ENCODE assay signal across 1 cellular context in genomic region chr3:100486808-100487207, GRCh38.
TF ChIP-seq lines count a peak whose summit lies in the region.

No MANE protein-coding gene starts in this region.

TF ChIP-seq in K562, 482 proteins besides CTCF, POLR2A, EP300 and RAD21 (continued from another document):
- TF ChIP-seq, protein P1, sequence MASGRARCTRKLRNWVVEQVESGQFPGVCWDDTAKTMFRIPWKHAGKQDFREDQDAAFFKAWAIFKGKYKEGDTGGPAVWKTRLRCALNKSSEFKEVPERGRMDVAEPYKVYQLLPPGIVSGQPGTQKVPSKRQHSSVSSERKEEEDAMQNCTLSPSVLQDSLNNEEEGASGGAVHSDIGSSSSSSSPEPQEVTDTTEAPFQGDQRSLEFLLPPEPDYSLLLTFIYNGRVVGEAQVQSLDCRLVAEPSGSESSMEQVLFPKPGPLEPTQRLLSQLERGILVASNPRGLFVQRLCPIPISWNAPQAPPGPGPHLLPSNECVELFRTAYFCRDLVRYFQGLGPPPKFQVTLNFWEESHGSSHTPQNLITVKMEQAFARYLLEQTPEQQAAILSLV (tag; IDR thresholded peaks at IDR 0.05), result peak; percentile 83
- TF ChIP-seq CHD1 (IDR thresholded peaks at IDR 0.05; ENCODE audit: low read length), result no peak
- no peak for TF ChIP-seq ZNF407 (IDR thresholded peaks at IDR 0.05; ENCODE audit: low read depth)
- TF ChIP-seq BRF1 (IDR thresholded peaks at IDR 0.05; ENCODE audit: borderline replicate concordance, extremely low read depth, insufficient read length), result no peak
- TF ChIP-seq JUND (IDR thresholded peaks at IDR 0.05; ENCODE audit: borderline replicate concordance, low read depth, low read length), result peak; percentile 57; the same call in 1 of the 2 replicates
- no peak; the same call in 2 of the 3 replicates for TF ChIP-seq JUND (tag; IDR thresholded peaks at IDR 0.05; ENCODE audit: borderline replicate concordance, low read depth, low read length)
- TF ChIP-seq, protein P2, sequence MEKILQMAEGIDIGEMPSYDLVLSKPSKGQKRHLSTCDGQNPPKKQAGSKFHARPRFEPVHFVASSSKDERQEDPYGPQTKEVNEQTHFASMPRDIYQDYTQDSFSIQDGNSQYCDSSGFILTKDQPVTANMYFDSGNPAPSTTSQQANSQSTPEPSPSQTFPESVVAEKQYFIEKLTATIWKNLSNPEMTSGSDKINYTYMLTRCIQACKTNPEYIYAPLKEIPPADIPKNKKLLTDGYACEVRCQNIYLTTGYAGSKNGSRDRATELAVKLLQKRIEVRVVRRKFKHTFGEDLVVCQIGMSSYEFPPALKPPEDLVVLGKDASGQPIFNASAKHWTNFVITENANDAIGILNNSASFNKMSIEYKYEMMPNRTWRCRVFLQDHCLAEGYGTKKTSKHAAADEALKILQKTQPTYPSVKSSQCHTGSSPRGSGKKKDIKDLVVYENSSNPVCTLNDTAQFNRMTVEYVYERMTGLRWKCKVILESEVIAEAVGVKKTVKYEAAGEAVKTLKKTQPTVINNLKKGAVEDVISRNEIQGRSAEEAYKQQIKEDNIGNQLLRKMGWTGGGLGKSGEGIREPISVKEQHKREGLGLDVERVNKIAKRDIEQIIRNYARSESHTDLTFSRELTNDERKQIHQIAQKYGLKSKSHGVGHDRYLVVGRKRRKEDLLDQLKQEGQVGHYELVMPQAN (IDR thresholded peaks at IDR 0.05; ENCODE audit: borderline replicate concordance), result no peak
- no peak for TF ChIP-seq ZNF584 (CRISPR knock-in tag; IDR thresholded peaks at IDR 0.05; ENCODE audit: low read depth)
- no peak for TF ChIP-seq ZNF165 (CRISPR knock-in tag; IDR thresholded peaks at IDR 0.05; ENCODE audit: borderline replicate concordance)
- TF ChIP-seq CREB3 (tag; conservative IDR thresholded peaks at IDR 0.05; ENCODE audit: low read depth), result no peak
- no peak for TF ChIP-seq ARHGAP35 (IDR thresholded peaks at IDR 0.05; ENCODE audit: partially characterized antibody)
- TF ChIP-seq ZNF384 (IDR thresholded peaks at IDR 0.05; ENCODE audit: low read depth, low read length), result peak; percentile 60; the same call in 1 of the 2 replicates
- no peak for TF ChIP-seq ZNF24 (IDR thresholded peaks at IDR 0.05)
- TF ChIP-seq MBD2 (IDR thresholded peaks at IDR 0.05; ENCODE audit: borderline replicate concordance, low read depth), result no peak
- TF ChIP-seq ATF1 (CRISPR knock-in tag; IDR thresholded peaks at IDR 0.05), result no peak
- peak; percentile 43 for TF ChIP-seq ATF1 (tag; IDR thresholded peaks at IDR 0.05)
- TF ChIP-seq RUNX1 (IDR thresholded peaks at IDR 0.05; ENCODE audit: low read depth), result no peak
- TF ChIP-seq HSF4 (CRISPR knock-in tag; IDR thresholded peaks at IDR 0.05; ENCODE audit: borderline replicate concordance), result no peak
- TF ChIP-seq ATF7 (IDR thresholded peaks at IDR 0.05), result peak; percentile 92
- TF ChIP-seq, protein P3, sequence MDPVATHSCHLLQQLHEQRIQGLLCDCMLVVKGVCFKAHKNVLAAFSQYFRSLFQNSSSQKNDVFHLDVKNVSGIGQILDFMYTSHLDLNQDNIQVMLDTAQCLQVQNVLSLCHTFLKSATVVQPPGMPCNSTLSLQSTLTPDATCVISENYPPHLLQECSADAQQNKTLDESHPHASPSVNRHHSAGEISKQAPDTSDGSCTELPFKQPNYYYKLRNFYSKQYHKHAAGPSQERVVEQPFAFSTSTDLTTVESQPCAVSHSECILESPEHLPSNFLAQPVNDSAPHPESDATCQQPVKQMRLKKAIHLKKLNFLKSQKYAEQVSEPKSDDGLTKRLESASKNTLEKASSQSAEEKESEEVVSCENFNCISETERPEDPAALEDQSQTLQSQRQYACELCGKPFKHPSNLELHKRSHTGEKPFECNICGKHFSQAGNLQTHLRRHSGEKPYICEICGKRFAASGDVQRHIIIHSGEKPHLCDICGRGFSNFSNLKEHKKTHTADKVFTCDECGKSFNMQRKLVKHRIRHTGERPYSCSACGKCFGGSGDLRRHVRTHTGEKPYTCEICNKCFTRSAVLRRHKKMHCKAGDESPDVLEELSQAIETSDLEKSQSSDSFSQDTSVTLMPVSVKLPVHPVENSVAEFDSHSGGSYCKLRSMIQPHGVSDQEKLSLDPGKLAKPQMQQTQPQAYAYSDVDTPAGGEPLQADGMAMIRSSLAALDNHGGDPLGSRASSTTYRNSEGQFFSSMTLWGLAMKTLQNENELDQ (CRISPR knock-in tag; IDR thresholded peaks at IDR 0.05; ENCODE audit: borderline replicate concordance), result no peak
- no peak for TF ChIP-seq CCAR2 (IDR thresholded peaks at IDR 0.05; ENCODE audit: low read depth, low read length)
- TF ChIP-seq CEBPB (tag; IDR thresholded peaks at IDR 0.05), result peak; percentile 72
- no peak for TF ChIP-seq KDM2B (CRISPR knock-in tag; IDR thresholded peaks at IDR 0.05)
- no peak for TF ChIP-seq ZNF197 (CRISPR knock-in tag; IDR thresholded peaks at IDR 0.05; ENCODE audit: low read depth)
- TF ChIP-seq, protein P4, sequence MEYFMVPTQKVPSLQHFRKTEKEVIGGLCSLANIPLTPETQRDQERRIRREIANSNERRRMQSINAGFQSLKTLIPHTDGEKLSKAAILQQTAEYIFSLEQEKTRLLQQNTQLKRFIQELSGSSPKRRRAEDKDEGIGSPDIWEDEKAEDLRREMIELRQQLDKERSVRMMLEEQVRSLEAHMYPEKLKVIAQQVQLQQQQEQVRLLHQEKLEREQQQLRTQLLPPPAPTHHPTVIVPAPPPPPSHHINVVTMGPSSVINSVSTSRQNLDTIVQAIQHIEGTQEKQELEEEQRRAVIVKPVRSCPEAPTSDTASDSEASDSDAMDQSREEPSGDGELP (CRISPR knock-in tag; IDR thresholded peaks at IDR 0.05; ENCODE audit: borderline replicate concordance), result no peak
- TF ChIP-seq, protein P5, sequence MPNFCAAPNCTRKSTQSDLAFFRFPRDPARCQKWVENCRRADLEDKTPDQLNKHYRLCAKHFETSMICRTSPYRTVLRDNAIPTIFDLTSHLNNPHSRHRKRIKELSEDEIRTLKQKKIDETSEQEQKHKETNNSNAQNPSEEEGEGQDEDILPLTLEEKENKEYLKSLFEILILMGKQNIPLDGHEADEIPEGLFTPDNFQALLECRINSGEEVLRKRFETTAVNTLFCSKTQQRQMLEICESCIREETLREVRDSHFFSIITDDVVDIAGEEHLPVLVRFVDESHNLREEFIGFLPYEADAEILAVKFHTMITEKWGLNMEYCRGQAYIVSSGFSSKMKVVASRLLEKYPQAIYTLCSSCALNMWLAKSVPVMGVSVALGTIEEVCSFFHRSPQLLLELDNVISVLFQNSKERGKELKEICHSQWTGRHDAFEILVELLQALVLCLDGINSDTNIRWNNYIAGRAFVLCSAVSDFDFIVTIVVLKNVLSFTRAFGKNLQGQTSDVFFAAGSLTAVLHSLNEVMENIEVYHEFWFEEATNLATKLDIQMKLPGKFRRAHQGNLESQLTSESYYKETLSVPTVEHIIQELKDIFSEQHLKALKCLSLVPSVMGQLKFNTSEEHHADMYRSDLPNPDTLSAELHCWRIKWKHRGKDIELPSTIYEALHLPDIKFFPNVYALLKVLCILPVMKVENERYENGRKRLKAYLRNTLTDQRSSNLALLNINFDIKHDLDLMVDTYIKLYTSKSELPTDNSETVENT (CRISPR knock-in tag; IDR thresholded peaks at IDR 0.05), result no peak
- TF ChIP-seq ARID3B (CRISPR knock-in tag; IDR thresholded peaks at IDR 0.05; ENCODE audit: borderline replicate concordance), result no peak
- TF ChIP-seq JUN (IDR thresholded peaks at IDR 0.05; ENCODE audit: borderline replicate concordance, low read depth, low read length), result peak; percentile 47; the same call in 1 of the 2 replicates
- TF ChIP-seq JUN (CRISPR knock-in tag; IDR thresholded peaks at IDR 0.05; ENCODE audit: borderline replicate concordance), result no peak
- TF ChIP-seq CEBPG (CRISPR knock-in tag; IDR thresholded peaks at IDR 0.05), result peak; percentile 68
- peak; percentile 81 to 97 for TF ChIP-seq CEBPG (tag; conservative IDR thresholded peaks at IDR 0.05 in 1 of 2, IDR thresholded peaks at IDR 0.05 in 1 of 2)
- no peak for TF ChIP-seq ZNF561 (CRISPR knock-in tag; conservative IDR thresholded peaks at IDR 0.05)
- TF ChIP-seq MCM3 (IDR thresholded peaks at IDR 0.05), result no peak
- TF ChIP-seq CHCHD3 (CRISPR knock-in tag; IDR thresholded peaks at IDR 0.05), result no peak
- no peak for TF ChIP-seq SRSF9 (IDR thresholded peaks at IDR 0.05; ENCODE audit: borderline replicate concordance, low read depth, low read length)
- no peak for TF ChIP-seq RBM14 (IDR thresholded peaks at IDR 0.05; ENCODE audit: borderline replicate concordance, insufficient read depth, low read depth, low read length)
- TF ChIP-seq ZNF253 (CRISPR knock-in tag; conservative IDR thresholded peaks at IDR 0.05), result no peak
TF ChIP-seq in K562: peak in this region for 10.
